ENCODE assay signal across 8 cellular contexts in the genomic region with DNA sequence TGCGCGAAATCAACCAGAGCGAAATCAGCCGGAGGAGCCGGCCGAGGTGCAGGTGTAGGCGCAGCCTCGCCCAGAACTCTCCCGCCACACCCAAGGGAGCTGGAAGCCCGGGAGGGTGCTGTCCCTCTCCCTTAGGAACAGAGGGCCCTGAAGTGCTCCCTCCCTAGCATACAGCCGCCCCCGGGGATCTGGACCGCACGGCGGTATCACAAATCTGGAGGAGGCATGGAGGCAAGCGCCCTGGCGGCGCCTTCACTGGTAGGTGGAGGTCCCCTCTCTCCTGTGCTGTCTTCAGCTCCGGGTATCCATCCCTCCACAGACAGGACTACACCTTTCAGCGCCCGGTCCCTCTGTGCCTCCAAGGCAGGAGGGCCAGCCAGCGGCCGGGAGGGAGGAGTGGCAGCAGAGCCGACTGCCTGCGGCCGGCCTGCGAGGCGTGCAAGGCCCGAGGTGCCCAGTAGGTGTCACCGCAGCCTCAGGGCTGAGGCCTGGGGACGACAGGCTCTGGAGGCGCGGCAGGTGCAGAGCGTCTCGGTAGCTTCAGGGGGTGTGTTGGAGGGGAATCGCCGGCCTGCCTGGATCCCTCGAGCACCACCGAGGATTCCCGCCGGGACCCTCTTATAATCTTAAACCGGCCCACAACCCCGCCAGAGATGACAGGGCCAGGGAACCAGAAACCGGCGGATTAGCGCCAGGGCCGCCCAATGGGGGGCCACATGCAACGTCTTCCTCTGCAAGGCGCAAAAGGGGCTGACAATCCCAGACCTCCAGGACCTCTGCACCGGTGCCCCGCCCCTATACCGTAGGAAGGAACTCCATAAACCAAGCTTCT. TPM values are rescaled to one million over a fixed set of nuclear protein-coding genes. Genes with fewer than 3 reads are reported as not detected.
DNase-seq lines count a peak whose midpoint lies in the region; ATAC-seq, FAIRE-seq and TF ChIP-seq lines count a peak whose summit lies in the region.

No MANE protein-coding gene starts in this region.

- no peaks in the 10 kb centered on the region for H3K36me3 ChIP-seq in bronchial epithelial cell (ENCODE audit: control insufficient read depth, insufficient read depth, low read length)
- no peaks in the 10 kb centered on the region for H3K36me3 ChIP-seq in kidney epithelial cell (ENCODE audit: control insufficient read depth, insufficient read depth, low read length)

- no peak for FAIRE-seq in bronchial epithelial cell (lab: Jason Lieb, UNC)

- DNase-seq in GM13977 (ENCODE audit: low spot score): peak; percentile 94
- peak; percentile 47 for DNase-seq in NCI-H2029 treated with DMSO at 0.1 percent for 48 hours (lab: John Stamatoyannopoulos, UW)
- DNase-seq in WTC11 (ENCODE audit: low spot score): peak; percentile 91
- DNase-seq in bronchial epithelial cell (ENCODE audit: low read depth): peak; percentile 31
- DNase-seq in kidney epithelial cell (ENCODE audit: low read depth): no peak
- peak; percentile 47 to 69 (median 60) for DNase-seq in stimulated activated CD4-positive, alpha-beta T cell treated with anti-CD3 and anti-CD28 coated beads, Interleukin-1b, Interleukin-23, amount 100 ng/mL, for 24 hours (ENCODE audit: low read depth in 4 of 4, low spot score in 1 of 4)
- no peak for DNase-seq in dedifferentiated amniotic fluid mesenchymal stem cell (ENCODE audit: extremely low spot score)

- CTCF ChIA-PET in WTC11 (lab: Charles Lee): interaction anchor here (0.6 to 8.3 kb wide), 45 partner anchors 9 to 472 kb away, joined by 3 to 198 read pairs (median 5); partner anchors contain the start of genes CDK5R2, CFAP65, DNAJB2 and NHEJ1

- no peaks in the 10 kb centered on the region for H3K36me3 Mint-ChIP-seq in WTC11

- in situ Hi-C loops in GM13977 (cut with MboI; ENCODE audit: low pct_unique_long_range_greater_than_20kb, low sequenced_read_pairs, unreplicated experiment): no loop called here

- no peak overlapping the region for H3K27ac Mint-ChIP-seq in WTC11

- peaks cover 96% of the 10 kb centered on the region for H3K27me3 Mint-ChIP-seq in WTC11 (ENCODE audit: low read depth)

- TF ChIP-seq CTCF in GM13977 (IDR thresholded peaks at IDR 0.05; ENCODE audit: extremely low read depth, insufficient read depth, missing control alignments) (peak; percentile 99), WTC11 (IDR thresholded peaks at IDR 0.05) (peak; percentile 80), bronchial epithelial cell (IDR thresholded peaks at IDR 0.05; ENCODE audit: insufficient read depth, low read length, severe bottlenecking) (peak; percentile 93), kidney epithelial cell (IDR thresholded peaks at IDR 0.05; ENCODE audit: insufficient read depth, low read length, poor library complexity, severe bottlenecking) (peak; percentile 88)

- peaks cover 25% of the 10 kb centered on the region for H3K4me1 Mint-ChIP-seq in WTC11

- POLR2A ChIA-PET in WTC11 (lab: Charles Lee): interaction anchor here (1.3 kb wide), 2 partner anchors 60 to 62 kb away, joined by 3 to 4 read pairs; no protein-coding TSS in a partner anchor

- ATAC-seq in HG02870 (IDR thresholded peaks at IDR 0.05; ENCODE audit: unreplicated experiment): peak; percentile 86
- ATAC-seq in WTC11: peak; percentile 82

- H3K4me3 ChIP-seq in bronchial epithelial cell (ENCODE audit: low read depth, low read length) (no peak overlapping the region), kidney epithelial cell (ENCODE audit: low read depth, low read length) (no peak overlapping the region)

- no peaks in the 10 kb centered on the region for H3K9me3 Mint-ChIP-seq in WTC11

- H3K27me3 ChIP-seq in bronchial epithelial cell (ENCODE audit: control insufficient read depth, insufficient read depth, low read length) (peaks cover 49% of the 10 kb centered on the region), kidney epithelial cell (ENCODE audit: control insufficient read depth, insufficient read depth, low read length) (peaks cover 76% of the 10 kb centered on the region)

- H3K4me3 Mint-ChIP-seq in WTC11: peak overlapping the region; percentile 58

TF ChIP-seq in WTC11, 78 proteins besides CTCF, POLR2A, EP300 and RAD21:
- TF ChIP-seq TP53 (CRISPR knock-in tag; IDR thresholded peaks at IDR 0.05) (no peak), IRF2 (CRISPR knock-in tag; IDR thresholded peaks at IDR 0.05; ENCODE audit: borderline replicate concordance, low read depth) (no peak), ZNF263 (CRISPR knock-in tag; IDR thresholded peaks at IDR 0.05; ENCODE audit: low read depth) (peak; percentile 62; the same call in 1 of the 2 replicates), PRRX2 (CRISPR knock-in tag; IDR thresholded peaks at IDR 0.05) (no peak), SP1 (CRISPR knock-in tag; conservative IDR thresholded peaks at IDR 0.05) (peak; percentile 33; the same call in 1 of the 2 replicates), SMAD3 (CRISPR knock-in tag; IDR thresholded peaks at IDR 0.05; ENCODE audit: borderline replicate concordance) (peak; percentile 63; the same call in 1 of the 2 replicates), MAX (CRISPR knock-in tag; IDR thresholded peaks at IDR 0.05) (no peak), GABPB1 (CRISPR knock-in tag; IDR thresholded peaks at IDR 0.05) (0 out of 2 replicates have a peak, but pooled peaks have one; percentile 34)
- TF ChIP-seq, protein P1, sequence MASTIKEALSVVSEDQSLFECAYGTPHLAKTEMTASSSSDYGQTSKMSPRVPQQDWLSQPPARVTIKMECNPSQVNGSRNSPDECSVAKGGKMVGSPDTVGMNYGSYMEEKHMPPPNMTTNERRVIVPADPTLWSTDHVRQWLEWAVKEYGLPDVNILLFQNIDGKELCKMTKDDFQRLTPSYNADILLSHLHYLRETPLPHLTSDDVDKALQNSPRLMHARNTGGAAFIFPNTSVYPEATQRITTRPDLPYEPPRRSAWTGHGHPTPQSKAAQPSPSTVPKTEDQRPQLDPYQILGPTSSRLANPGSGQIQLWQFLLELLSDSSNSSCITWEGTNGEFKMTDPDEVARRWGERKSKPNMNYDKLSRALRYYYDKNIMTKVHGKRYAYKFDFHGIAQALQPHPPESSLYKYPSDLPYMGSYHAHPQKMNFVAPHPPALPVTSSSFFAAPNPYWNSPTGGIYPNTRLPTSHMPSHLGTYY (CRISPR knock-in tag; IDR thresholded peaks at IDR 0.05): no peak

RNA-seq across cellular contexts. Expression of gene IHH, which starts 2.8 kb away (rescaled TPM):
- total RNA-seq in WTC11 (2021) (0.11 TPM in 1 of 3 replicates, not detected in the others), bronchial epithelial cell (not detected in 2 replicates), kidney epithelial cell (not detected in 2 replicates)

RNA-seq across cellular contexts. Expression of gene CFAP65, which starts 16.6 kb away (rescaled TPM):
- total RNA-seq in WTC11 (2021) (0.44 to 1.0 TPM (median 0.48 TPM) in 3 replicates), bronchial epithelial cell (not detected in 2 replicates), kidney epithelial cell (0.07 TPM in 1 of 2 replicates, not detected in the other)

Comparison
In these comparisons a context has a peak if more than half of its experiments do, and no peak if none do; other contexts are left out.
1. DNase-seq: peak in GM13977 (single experiment), NCI-H2029 treated with DMSO at 0.1 percent for 48 hours (single experiment), WTC11 (single experiment), bronchial epithelial cell (single experiment) and stimulated activated CD4-positive, alpha-beta T cell treated with anti-CD3 and anti-CD28 coated beads, Interleukin-1b, Interleukin-23, amount 100 ng/mL, for 24 hours (4 of 4); none in kidney epithelial cell (single experiment) and dedifferentiated amniotic fluid mesenchymal stem cell (single experiment).
2. Peak in every context shown above with its lines, with median percentiles within 50 percentile points of each other: CTCF ChIP-seq.